In genomic region chr18:13453714-13454113, GRCh38 we compare ENCODE assay signal across 15 cellular contexts.
A peak's percentile ranks its signal among the peaks of the same experiment; 100 is the strongest.
DNase-seq lines count a peak whose midpoint lies in the region; ATAC-seq and TF ChIP-seq lines count a peak whose summit lies in the region.
"Had no signal": no experiment of that assay in that cellular context is flagged by ENCODE, and none has a peak within 500 bp of the region (broad histone marks: within the 10 kb centered on the region; RNA-seq: fewer than 3 reads in every experiment).

No MANE protein-coding gene starts in this region.

- peaks cover 5 to 19% (median 13%) of the 10 kb centered on the region in 11 experiments; a peak in 20 of 22 replicates for H3K9me3 ChIP-seq in BLaER1 treated with 17β-estradiol and CSF1 and Interleukin-3, amounts not matched to agents 10 nM and 100 nM (replicated peaks in 1 of 11)
- no peaks in the 10 kb centered on the region for H3K9me3 ChIP-seq in neural progenitor cell (ENCODE audit: low read depth)
- H3K9me3 ChIP-seq: esophagus muscularis mucosa had no signal

- no peaks in the 10 kb centered on the region for H3K27me3 ChIP-seq in BLaER1 treated with 17β-estradiol and CSF1 and Interleukin-3, amounts not matched to agents 10 nM and 100 nM
- H3K27me3 ChIP-seq in dorsolateral prefrontal cortex (no peaks in the 10 kb centered on the region), neural progenitor cell (peaks cover 60% of the 10 kb centered on the region)
- H3K27me3 ChIP-seq: esophagus muscularis mucosa had no signal

- peak overlapping the region in 8 of 11 experiments; percentile 18 to 94 (median 86); a peak in 14 of 22 replicates for H3K4me2 ChIP-seq in BLaER1 treated with 17β-estradiol and CSF1 and Interleukin-3, amounts not matched to agents 10 nM and 100 nM
- H3K4me2 ChIP-seq in neural progenitor cell: no peak overlapping the region

- no peak overlapping the region for H3K4me3 ChIP-seq in BLaER1 treated with 17β-estradiol and CSF1 and Interleukin-3, amounts not matched to agents 10 nM and 100 nM
- H3K4me3 ChIP-seq in dorsolateral prefrontal cortex (peak overlapping the region in 47 of 59 donors; percentile 2 to 62 (median 33)), neural progenitor cell (no peak overlapping the region)
- H3K4me3 ChIP-seq: esophagus muscularis mucosa, skin epidermis had no signal

- peaks cover 0 to 35% (median 13%) of the 10 kb centered on the region in 11 experiments; a peak in 14 of 22 replicates for H3K36me3 ChIP-seq in BLaER1 treated with 17β-estradiol and CSF1 and Interleukin-3, amounts not matched to agents 10 nM and 100 nM
- no peaks in the 10 kb centered on the region for H3K36me3 ChIP-seq in neural progenitor cell
- H3K36me3 ChIP-seq: esophagus muscularis mucosa had no signal

- peaks cover 61 to 95% (median 91%) of the 10 kb centered on the region in 10 experiments for H3K4me1 ChIP-seq in BLaER1 treated with 17β-estradiol and CSF1 and Interleukin-3, amounts not matched to agents 10 nM and 100 nM
- H3K4me1 ChIP-seq in neural progenitor cell: peaks cover 9% of the 10 kb centered on the region

- CTCF ChIA-PET in WTC11 (lab: Charles Lee): no interaction called here
- CTCF ChIA-PET in activated CD4-positive, alpha-beta T cell treated with anti-CD3 and anti-CD28 coated beads, Interleukin-2, amount 10 ng/mL, durations not matched to agents 7 days and 5 days (lab: Charles Lee): no interaction called here

- H3K27ac ChIP-seq in BLaER1 treated with 17β-estradiol and CSF1 and Interleukin-3, amounts not matched to agents 10 nM and 100 nM: peak overlapping the region in 4 of 11 experiments; percentile 76 to 93 (median 85); a peak in 8 of 22 replicates
- peak overlapping the region in 26 of 59 donors; percentile 1 to 75 (median 36) for H3K27ac ChIP-seq in dorsolateral prefrontal cortex
- no peak overlapping the region for H3K27ac ChIP-seq in neural progenitor cell
- H3K27ac ChIP-seq: esophagus muscularis mucosa had no signal

- peak overlapping the region in 1 of 11 experiments; percentile 7; a peak in 1 of 22 replicates for H3K9ac ChIP-seq in BLaER1 treated with 17β-estradiol and CSF1 and Interleukin-3, amounts not matched to agents 10 nM and 100 nM
- no peak overlapping the region for H3K9ac ChIP-seq in neural progenitor cell

- H3K4me1 Mint-ChIP-seq in neural progenitor cell (peaks cover 37% of the 10 kb centered on the region), WTC11 (peaks cover 48% of the 10 kb centered on the region)
- H3K4me1 Mint-ChIP-seq in activated CD4-positive, alpha-beta T cell treated with anti-CD3 and anti-CD28 coated beads, Interleukin-2, amount 10 ng/mL, durations not matched to agents 7 days and 5 days: peaks cover 53% of the 10 kb centered on the region

- H3K27ac Mint-ChIP-seq in neural progenitor cell (no peak overlapping the region), WTC11 (no peak overlapping the region)
- no peak overlapping the region for H3K27ac Mint-ChIP-seq in activated CD4-positive, alpha-beta T cell treated with anti-CD3 and anti-CD28 coated beads, Interleukin-2, amount 10 ng/mL, durations not matched to agents 7 days and 5 days
- H3K27ac Mint-ChIP-seq: activated CD8-positive, alpha-beta T cell treated with anti-CD3 and anti-CD28 coated beads for 36 hours; dendritic cell treated with granulocyte-macrophage colony-stimulating factor and Interleukin-4, amounts not matched to agents 40 ng/mL and 50 ng/mL, for 4 days had no signal

- peak; percentile 54 for DNase-seq in NCI-H1417 treated with DMSO at 0.1 percent for 48 hours (lab: John Stamatoyannopoulos, UW)
- peak in 8 of 10 donors; percentile 54 to 79 (median 70) for DNase-seq in dorsolateral prefrontal cortex
- DNase-seq in neural progenitor cell (ENCODE audit: low spot score): no peak
- DNase-seq in WTC11 (ENCODE audit: low spot score): no peak
- DNase-seq in activated CD4-positive, alpha-beta T cell treated with anti-CD3 and anti-CD28 coated beads, Interleukin-2, amount 10 ng/mL, durations not matched to agents 7 days and 5 days: no peak
- DNase-seq in Ammon's horn (ENCODE audit: low spot score): no peak
- DNase-seq: activated CD8-positive, alpha-beta T cell treated with anti-CD3 and anti-CD28 coated beads for 36 hours; NCI-H187; NCI-H524 treated with DMSO at 0.1 percent for 48 hours; stimulated activated naive CD4-positive, alpha-beta T cell treated with Interleukin-2 at 50 U/mL for 16 hours had no signal

- no peak for TF ChIP-seq CTCF in dorsolateral prefrontal cortex (IDR thresholded peaks at IDR 0.05 in 54 of 56, conservative IDR thresholded peaks at IDR 0.05 in 2 of 56; ENCODE audit: low read depth in 1 of 56, partially characterized antibody in 56 of 56)
- no peak for TF ChIP-seq CTCF in neural progenitor cell (IDR thresholded peaks at IDR 0.05)
- no peak for TF ChIP-seq CTCF in WTC11 (IDR thresholded peaks at IDR 0.05)

- H3K79me2 ChIP-seq in neural progenitor cell (ENCODE audit: low read depth): no peaks in the 10 kb centered on the region

- H3K4me3 Mint-ChIP-seq in neural progenitor cell: peak overlapping the region; percentile 21
- no peak overlapping the region for H3K4me3 Mint-ChIP-seq in WTC11
- H3K4me3 Mint-ChIP-seq in activated CD4-positive, alpha-beta T cell treated with anti-CD3 and anti-CD28 coated beads, Interleukin-2, amount 10 ng/mL, durations not matched to agents 7 days and 5 days: no peak overlapping the region
- H3K4me3 Mint-ChIP-seq: activated CD8-positive, alpha-beta T cell treated with anti-CD3 and anti-CD28 coated beads for 36 hours; dendritic cell treated with granulocyte-macrophage colony-stimulating factor and Interleukin-4, amounts not matched to agents 40 ng/mL and 50 ng/mL, for 4 days had no signal

- intact Hi-C loops in dorsolateral prefrontal cortex (cut with DNase I): loop anchor here (5.0 to 10.0 kb wide), 2 partner anchors 161 to 236 kb away; partner anchors contain the start of gene LDLRAD4 (in 1 of the 2)

- POLR2A ChIA-PET in WTC11 (lab: Charles Lee): no interaction called here
- POLR2A ChIA-PET in activated CD4-positive, alpha-beta T cell treated with anti-CD3 and anti-CD28 coated beads, Interleukin-2, amount 10 ng/mL, durations not matched to agents 7 days and 5 days (lab: Charles Lee): no interaction called here

- ATAC-seq in WTC11 (no peak), HG02588 (IDR thresholded peaks at IDR 0.05; ENCODE audit: unreplicated experiment) (no peak)
- ATAC-seq: activated CD8-positive, alpha-beta T cell treated with anti-CD3 and anti-CD28 coated beads for 36 hours had no signal

- peaks cover 0 to 15% (median 0%) of the 10 kb centered on the region in 11 experiments; a peak in 5 of 22 replicates for H4K20me1 ChIP-seq in BLaER1 treated with 17β-estradiol and CSF1 and Interleukin-3, amounts not matched to agents 10 nM and 100 nM
- no peaks in the 10 kb centered on the region for H4K20me1 ChIP-seq in neural progenitor cell (ENCODE audit: low read depth)

- H2AFZ ChIP-seq in neural progenitor cell (replicated peaks): no peak overlapping the region

- no peaks in the 10 kb centered on the region for H3F3A ChIP-seq in neural progenitor cell (ENCODE audit: low read depth)

- H3K27me3 Mint-ChIP-seq in neural progenitor cell (ENCODE audit: insufficient read depth, low read depth) (peaks cover 12% of the 10 kb centered on the region), WTC11 (ENCODE audit: low read depth) (no peaks in the 10 kb centered on the region; the same call in 1 of the 2 replicates)
- no peaks in the 10 kb centered on the region for H3K27me3 Mint-ChIP-seq in activated CD4-positive, alpha-beta T cell treated with anti-CD3 and anti-CD28 coated beads, Interleukin-2, amount 10 ng/mL, durations not matched to agents 7 days and 5 days
- H3K27me3 Mint-ChIP-seq: activated CD8-positive, alpha-beta T cell treated with anti-CD3 and anti-CD28 coated beads for 36 hours; dendritic cell treated with granulocyte-macrophage colony-stimulating factor and Interleukin-4, amounts not matched to agents 40 ng/mL and 50 ng/mL, for 4 days had no signal

- peaks cover 5% of the 10 kb centered on the region for H3K9me3 Mint-ChIP-seq in neural progenitor cell
- peaks cover 8% of the 10 kb centered on the region; the same call in 1 of the 2 replicates for H3K9me3 Mint-ChIP-seq in WTC11
- peaks cover 12% of the 10 kb centered on the region for H3K9me3 Mint-ChIP-seq in activated CD4-positive, alpha-beta T cell treated with anti-CD3 and anti-CD28 coated beads, Interleukin-2, amount 10 ng/mL, durations not matched to agents 7 days and 5 days
- H3K9me3 Mint-ChIP-seq: activated CD8-positive, alpha-beta T cell treated with anti-CD3 and anti-CD28 coated beads for 36 hours; dendritic cell treated with granulocyte-macrophage colony-stimulating factor and Interleukin-4, amounts not matched to agents 40 ng/mL and 50 ng/mL, for 4 days had no signal

- peaks cover 4% of the 10 kb centered on the region for H3K36me3 Mint-ChIP-seq in neural progenitor cell
- no peaks in the 10 kb centered on the region for H3K36me3 Mint-ChIP-seq in WTC11
- peaks cover 5% of the 10 kb centered on the region for H3K36me3 Mint-ChIP-seq in activated CD4-positive, alpha-beta T cell treated with anti-CD3 and anti-CD28 coated beads, Interleukin-2, amount 10 ng/mL, durations not matched to agents 7 days and 5 days (ENCODE audit: low read depth)

TF ChIP-seq in WTC11, 78 proteins besides CTCF, POLR2A, EP300 and RAD21 (continues in another document):
- TF ChIP-seq ZNF232 (CRISPR knock-in tag; IDR thresholded peaks at IDR 0.05) (no peak), HMGA2 (CRISPR knock-in tag; IDR thresholded peaks at IDR 0.05) (no peak), ZNF263 (CRISPR knock-in tag; IDR thresholded peaks at IDR 0.05; ENCODE audit: low read depth) (no peak), TEAD4 (CRISPR knock-in tag; IDR thresholded peaks at IDR 0.05) (no peak), ZBTB21 (CRISPR knock-in tag; IDR thresholded peaks at IDR 0.05; ENCODE audit: borderline replicate concordance) (no peak), ZNF423 (CRISPR knock-in tag; IDR thresholded peaks at IDR 0.05) (no peak), NFYB (CRISPR knock-in tag; conservative IDR thresholded peaks at IDR 0.05; ENCODE audit: low read depth) (no peak), OVOL2 (CRISPR knock-in tag; IDR thresholded peaks at IDR 0.05; ENCODE audit: borderline replicate concordance) (no peak)
- TF ChIP-seq, protein P1, sequence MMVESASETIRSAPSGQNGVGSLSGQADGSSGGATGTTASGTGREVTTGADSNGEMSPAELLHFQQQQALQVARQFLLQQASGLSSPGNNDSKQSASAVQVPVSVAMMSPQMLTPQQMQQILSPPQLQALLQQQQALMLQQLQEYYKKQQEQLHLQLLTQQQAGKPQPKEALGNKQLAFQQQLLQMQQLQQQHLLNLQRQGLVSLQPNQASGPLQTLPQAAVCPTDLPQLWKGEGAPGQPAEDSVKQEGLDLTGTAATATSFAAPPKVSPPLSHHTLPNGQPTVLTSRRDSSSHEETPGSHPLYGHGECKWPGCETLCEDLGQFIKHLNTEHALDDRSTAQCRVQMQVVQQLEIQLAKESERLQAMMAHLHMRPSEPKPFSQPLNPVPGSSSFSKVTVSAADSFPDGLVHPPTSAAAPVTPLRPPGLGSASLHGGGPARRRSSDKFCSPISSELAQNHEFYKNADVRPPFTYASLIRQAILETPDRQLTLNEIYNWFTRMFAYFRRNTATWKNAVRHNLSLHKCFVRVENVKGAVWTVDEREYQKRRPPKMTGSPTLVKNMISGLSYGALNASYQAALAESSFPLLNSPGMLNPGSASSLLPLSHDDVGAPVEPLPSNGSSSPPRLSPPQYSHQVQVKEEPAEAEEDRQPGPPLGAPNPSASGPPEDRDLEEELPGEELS (CRISPR knock-in tag; IDR thresholded peaks at IDR 0.05): no peak

Comparison
In these comparisons a context has a peak if more than half of its experiments do, and no peak if none do; other contexts are left out.
1. H3K4me3 ChIP-seq: peak in dorsolateral prefrontal cortex (47 of 59); none in BLaER1 treated with 17β-estradiol and CSF1 and Interleukin-3, amounts not matched to agents 10 nM and 100 nM (0 of 10) and neural progenitor cell (single experiment).
2. DNase-seq: peak in NCI-H1417 treated with DMSO at 0.1 percent for 48 hours (single experiment) and dorsolateral prefrontal cortex (8 of 10); none in neural progenitor cell (single experiment), WTC11 (single experiment), activated CD4-positive, alpha-beta T cell treated with anti-CD3 and anti-CD28 coated beads, Interleukin-2, amount 10 ng/mL, durations not matched to agents 7 days and 5 days (single experiment) and Ammon's horn (single experiment).